ENCODE assay signal across 1 cellular context in genomic region chr14:23286020-23286903, GRCh38.
TF ChIP-seq lines count a peak whose summit lies in the region.

TSS of gene HOMEZ (minus strand) at chr14:23286132. CDS start at chr14:23285952, 180 bp downstream.

TF ChIP-seq in HepG2, 621 proteins besides CTCF, POLR2A, EP300 and RAD21 (continued from another document and continues in another):
- 0 out of 2 replicates have a peak, but pooled peaks have one; percentile 19 for TF ChIP-seq RERE (CRISPR knock-in tag; IDR thresholded peaks at IDR 0.05; ENCODE audit: low read depth)
- TF ChIP-seq CCAR2 (optimal IDR thresholded peaks at IDR 0.05; ENCODE audit: low read depth, low read length), result no peak
- no peak; the same call in 1 of the 2 replicates for TF ChIP-seq LBX2 (CRISPR knock-in tag; IDR thresholded peaks at IDR 0.05; ENCODE audit: borderline replicate concordance)
- TF ChIP-seq HDAC1 (CRISPR knock-in tag; IDR thresholded peaks at IDR 0.05), result peak; percentile 73
- peak; percentile 51 for TF ChIP-seq FOXA3 (CRISPR knock-in tag; IDR thresholded peaks at IDR 0.05)
- TF ChIP-seq ZNF441 (CRISPR knock-in tag; IDR thresholded peaks at IDR 0.05; ENCODE audit: borderline replicate concordance), result peak; percentile 71
- TF ChIP-seq ZNF33B (CRISPR knock-in tag; IDR thresholded peaks at IDR 0.05), result peak; percentile 91; the same call in 1 of the 2 replicates
- peak; percentile 68 for TF ChIP-seq SKI (IDR thresholded peaks at IDR 0.05; ENCODE audit: partially characterized antibody)
- TF ChIP-seq ZNF501 (CRISPR knock-in tag; IDR thresholded peaks at IDR 0.05), result peak; percentile 98
- TF ChIP-seq SMYD3 (CRISPR knock-in tag; IDR thresholded peaks at IDR 0.05), result no peak
- TF ChIP-seq SP1 (IDR thresholded peaks at IDR 0.05), result peak; percentile 92
- peak; percentile 99 for TF ChIP-seq SP1 (CRISPR knock-in tag; IDR thresholded peaks at IDR 0.05)
- peak; percentile 79 for TF ChIP-seq ZNF766 (CRISPR knock-in tag; IDR thresholded peaks at IDR 0.05; ENCODE audit: borderline replicate concordance)
- peak; percentile 49; the same call in 1 of the 2 replicates for TF ChIP-seq ZNF335 (CRISPR knock-in tag; IDR thresholded peaks at IDR 0.05)
- TF ChIP-seq BCL3 (CRISPR knock-in tag; IDR thresholded peaks at IDR 0.05), result peak; percentile 26
- TF ChIP-seq GMEB2 (CRISPR knock-in tag; IDR thresholded peaks at IDR 0.05; ENCODE audit: low read depth), result no peak
- TF ChIP-seq ZNF547 (CRISPR knock-in tag; IDR thresholded peaks at IDR 0.05), result peak; percentile 98
- TF ChIP-seq NR0B2 (CRISPR knock-in tag; IDR thresholded peaks at IDR 0.05), result peak; percentile 91
- peak; percentile 91; the same call in 1 of the 2 replicates for TF ChIP-seq ZNF891 (CRISPR knock-in tag; IDR thresholded peaks at IDR 0.05)
- no peak; the same call in 1 of the 2 replicates for TF ChIP-seq AHR (CRISPR knock-in tag; IDR thresholded peaks at IDR 0.05)
- peak; percentile 40; the same call in 1 of the 2 replicates for TF ChIP-seq PBX2 (CRISPR knock-in tag; IDR thresholded peaks at IDR 0.05)
- no peak for TF ChIP-seq NFRKB (IDR thresholded peaks at IDR 0.05)
- TF ChIP-seq ZNF329 (CRISPR knock-in tag; IDR thresholded peaks at IDR 0.05; ENCODE audit: low read depth), result peak; percentile 23; the same call in 1 of the 2 replicates
- TF ChIP-seq HCFC1 (IDR thresholded peaks at IDR 0.05; ENCODE audit: low read depth, low read length), result no peak
- TF ChIP-seq ZNF614 (CRISPR knock-in tag; IDR thresholded peaks at IDR 0.05; ENCODE audit: borderline replicate concordance), result peak; percentile 69; the same call in 1 of the 2 replicates
- peak; percentile 90 for TF ChIP-seq HBP1 (CRISPR knock-in tag; IDR thresholded peaks at IDR 0.05; ENCODE audit: low read depth)
- no peak for TF ChIP-seq SUZ12 (IDR thresholded peaks at IDR 0.05; ENCODE audit: low read depth, low read length)
- peak; percentile 89 for TF ChIP-seq BRD4 (CRISPR knock-in tag; IDR thresholded peaks at IDR 0.05)
- TF ChIP-seq ZNF121 (CRISPR knock-in tag; IDR thresholded peaks at IDR 0.05), result peak; percentile 93
- TF ChIP-seq DMTF1 (CRISPR knock-in tag; IDR thresholded peaks at IDR 0.05), result no peak
- TF ChIP-seq MTA1 (CRISPR knock-in tag; IDR thresholded peaks at IDR 0.05; ENCODE audit: borderline replicate concordance), result peak; percentile 89; the same call in 1 of the 2 replicates
- TF ChIP-seq RAD51 (IDR thresholded peaks at IDR 0.05; ENCODE audit: borderline replicate concordance), result no peak
- peak; percentile 34; the same call in 1 of the 2 replicates for TF ChIP-seq ESRRA (CRISPR knock-in tag; IDR thresholded peaks at IDR 0.05; ENCODE audit: low read depth)
- peak; percentile 96 for TF ChIP-seq ZBTB25 (CRISPR knock-in tag; IDR thresholded peaks at IDR 0.05)
- TF ChIP-seq ZNF687 (CRISPR knock-in tag; IDR thresholded peaks at IDR 0.05), result peak; percentile 93
- TF ChIP-seq ZUFSP (CRISPR knock-in tag; IDR thresholded peaks at IDR 0.05; ENCODE audit: borderline replicate concordance), result no peak
